ENCODE assay signal across 8 cellular contexts in the genomic region with DNA sequence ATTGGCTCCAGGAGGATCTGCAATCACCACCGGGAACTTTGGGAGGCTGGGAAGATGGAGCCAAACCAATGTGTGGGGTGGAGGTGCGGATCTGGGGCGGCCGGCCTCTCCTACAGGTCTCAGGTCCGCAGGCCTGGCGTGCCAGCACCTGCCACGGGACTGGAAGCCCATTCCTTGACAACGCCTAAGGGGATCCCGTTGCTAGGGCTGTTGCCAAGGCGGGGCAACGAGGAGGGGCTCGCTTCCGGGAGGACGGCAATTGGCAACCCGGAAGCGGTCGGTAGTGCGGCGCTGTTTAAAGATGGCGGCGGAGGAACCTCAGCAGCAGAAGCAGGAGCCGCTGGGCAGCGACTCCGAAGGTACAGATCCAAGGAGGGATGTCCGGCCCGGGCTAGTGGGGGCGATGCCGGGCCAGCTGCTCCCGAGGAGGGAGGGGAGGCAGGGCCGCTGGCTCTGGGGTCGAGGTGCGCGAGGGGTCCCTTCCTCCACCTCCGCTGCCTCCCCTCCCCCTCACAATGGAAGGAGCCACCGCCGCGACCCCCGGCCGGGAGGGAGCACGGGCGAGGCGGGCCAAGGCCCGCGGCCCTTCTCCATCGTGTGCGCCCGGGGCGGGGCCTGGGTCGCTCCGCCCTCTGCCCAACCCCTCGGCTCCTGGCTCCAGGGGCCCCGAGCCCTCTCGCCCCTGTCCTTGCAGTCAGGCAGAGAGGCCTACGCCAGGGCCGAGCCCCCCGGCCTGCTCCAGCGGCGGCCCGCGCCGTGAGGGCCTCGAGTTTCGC. TPM values are rescaled to one million over a fixed set of nuclear protein-coding genes. Genes with fewer than 3 reads are reported as not detected.
A peak's percentile ranks its signal among the peaks of the same experiment; 100 is the strongest.
DNase-seq lines count a peak whose midpoint lies in the region; ATAC-seq and TF ChIP-seq lines count a peak whose summit lies in the region.

A gene with protein sequence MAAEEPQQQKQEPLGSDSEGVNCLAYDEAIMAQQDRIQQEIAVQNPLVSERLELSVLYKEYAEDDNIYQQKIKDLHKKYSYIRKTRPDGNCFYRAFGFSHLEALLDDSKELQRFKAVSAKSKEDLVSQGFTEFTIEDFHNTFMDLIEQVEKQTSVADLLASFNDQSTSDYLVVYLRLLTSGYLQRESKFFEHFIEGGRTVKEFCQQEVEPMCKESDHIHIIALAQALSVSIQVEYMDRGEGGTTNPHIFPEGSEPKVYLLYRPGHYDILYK (plus strand): TSS at position 283 of the 776 bp plus-strand sequence. CDS start 19 bp downstream, at position 302.

- ATAC-seq in HG02642 (IDR thresholded peaks at IDR 0.05; ENCODE audit: poor library complexity, unreplicated experiment) = peak; percentile 91
- ATAC-seq in activated naive CD8-positive, alpha-beta T cell treated with anti-CD3 and anti-CD28 coated beads, Interleukin-2, amount 50 U/mL, for 24 hours = peak; percentile 93

- H3K9me3 ChIP-seq in cardiac muscle cell (ENCODE audit: low read depth) (no peaks in the 10 kb centered on the region), parathyroid adenoma (ENCODE audit: control insufficient read depth, low read length) (no peaks in the 10 kb centered on the region), tibial nerve (no peaks in the 10 kb centered on the region)

- peaks cover 28% of the 10 kb centered on the region for H3K4me1 Mint-ChIP-seq in activated naive CD8-positive, alpha-beta T cell treated with anti-CD3 and anti-CD28 coated beads, Interleukin-2, amount 50 U/mL, for 24 hours

- peak within 1 kb of the TSS; percentile 76 for H2AFZ ChIP-seq in parathyroid adenoma

- peak; percentile 59 to 80 for TF ChIP-seq EP300 in tibial nerve (IDR thresholded peaks at IDR 0.05)

- H3K4me1 ChIP-seq in cardiac muscle cell (ENCODE audit: low read depth) = peaks cover 13% of the 10 kb centered on the region
- no peaks in the 10 kb centered on the region for H3K4me1 ChIP-seq in parathyroid adenoma
- peaks cover 0 to 28% (median 14%) of the 10 kb centered on the region in 4 donors for H3K4me1 ChIP-seq in tibial nerve

- H3K36me3 Mint-ChIP-seq in activated naive CD8-positive, alpha-beta T cell treated with anti-CD3 and anti-CD28 coated beads, Interleukin-2, amount 50 U/mL, for 24 hours (ENCODE audit: low read depth) = peaks cover 20% of the 10 kb centered on the region

- H3K27me3 ChIP-seq in cardiac muscle cell (no peaks in the 10 kb centered on the region), parathyroid adenoma (ENCODE audit: control insufficient read depth, insufficient read depth, low read length) (no peaks in the 10 kb centered on the region), tibial nerve (no peaks in the 10 kb centered on the region)

- peak within 1 kb of the TSS; percentile 98 for H3K27ac Mint-ChIP-seq in activated naive CD8-positive, alpha-beta T cell treated with anti-CD3 and anti-CD28 coated beads, Interleukin-2, amount 50 U/mL, for 24 hours

- H3K9ac ChIP-seq in parathyroid adenoma = peak within 1 kb of the TSS; percentile 5

- H3K27me3 Mint-ChIP-seq in activated naive CD8-positive, alpha-beta T cell treated with anti-CD3 and anti-CD28 coated beads, Interleukin-2, amount 50 U/mL, for 24 hours = no peaks in the 10 kb centered on the region

- peak within 1 kb of the TSS; percentile 86 for H3K4me2 ChIP-seq in parathyroid adenoma (ENCODE audit: low read length)

- DNase-seq in NCI-H1417 (lab: John Stamatoyannopoulos, UW) (peak; percentile 95 to 98 (median 96)), SW480 (ENCODE audit: low spot score) (peak; percentile 97), cardiac muscle cell (ENCODE audit: low read depth in 1 of 2, low spot score in 1 of 2) (peak; percentile 91 to 96), tibial nerve (ENCODE audit: low spot score in 2 of 2) (peak; percentile 75)
- peak; percentile 88 for DNase-seq in activated naive CD8-positive, alpha-beta T cell treated with anti-CD3 and anti-CD28 coated beads, Interleukin-2, amount 50 U/mL, for 24 hours

- peak within 1 kb of the TSS; percentile 96 for H3K4me3 Mint-ChIP-seq in activated naive CD8-positive, alpha-beta T cell treated with anti-CD3 and anti-CD28 coated beads, Interleukin-2, amount 50 U/mL, for 24 hours

- TF ChIP-seq POLR2A in tibial nerve (IDR thresholded peaks at IDR 0.05) = peak in 1 of 2 donors; percentile 61

- TF ChIP-seq CTCF in cardiac muscle cell (IDR thresholded peaks at IDR 0.05; ENCODE audit: low read depth, low read length) = no peak
- no peak for TF ChIP-seq CTCF in parathyroid adenoma (IDR thresholded peaks at IDR 0.05)
- peak in 1 of 5 experiments; percentile 42 for TF ChIP-seq CTCF in tibial nerve (IDR thresholded peaks at IDR 0.05)

- H3K79me2 ChIP-seq in parathyroid adenoma = peaks cover 19% of the 10 kb centered on the region

- H3K9me3 Mint-ChIP-seq in activated naive CD8-positive, alpha-beta T cell treated with anti-CD3 and anti-CD28 coated beads, Interleukin-2, amount 50 U/mL, for 24 hours = no peaks in the 10 kb centered on the region

- H3K36me3 ChIP-seq in cardiac muscle cell (peaks cover 15% of the 10 kb centered on the region), parathyroid adenoma (ENCODE audit: control insufficient read depth, insufficient read depth, low read length) (no peaks in the 10 kb centered on the region), tibial nerve (peaks cover 0 to 34% (median 0%) of the 10 kb centered on the region in 3 donors)

- WGBS in tibial nerve, 2 donors = 0 to 1% methylated on average over 34 to 40 of the region's 63 CpGs

- peak within 1 kb of the TSS; percentile 79 for H3K4me3 ChIP-seq in GM08714 (ENCODE audit: low read length)
- peak within 1 kb of the TSS; percentile 78 for H3K4me3 ChIP-seq in cardiac muscle cell
- peak within 1 kb of the TSS; percentile 75 for H3K4me3 ChIP-seq in parathyroid adenoma (ENCODE audit: low read depth, low read length)
- peak within 1 kb of the TSS; percentile 67 to 99 (median 93) for H3K4me3 ChIP-seq in tibial nerve

- peak within 1 kb of the TSS; percentile 95 for H3K27ac ChIP-seq in cardiac muscle cell
- peak within 1 kb of the TSS; percentile 75 for H3K27ac ChIP-seq in parathyroid adenoma
- peak within 1 kb of the TSS; percentile 54 to 95 (median 90) for H3K27ac ChIP-seq in tibial nerve

RNA-seq across cellular contexts. Expression of the gene that starts here (rescaled TPM):
- total RNA-seq in cardiac muscle cell (119 and 183 TPM in 2 replicates), tibial nerve (10 to 100 TPM; 35.0 to 86.7 (median 50.4) TPM)
- 226 and 269 TPM in 2 replicates for polyA plus RNA-seq in cardiac muscle cell

Comparison
In these comparisons a context has a peak if more than half of its experiments do, and no peak if none do; other contexts are left out.
1. Peak in every context shown above with its lines: DNase-seq, ATAC-seq, H3K4me3 ChIP-seq and H3K27ac ChIP-seq.